In genomic region chr7:73520673-73521635, GRCh38 we compare ENCODE assay signal across 1 cellular context.
A peak's percentile ranks its signal among the peaks of the same experiment; 100 is the strongest.
TF ChIP-seq lines count a peak whose summit lies in the region.

No MANE protein-coding gene starts in this region.

TF ChIP-seq in K562, 482 proteins besides CTCF, POLR2A, EP300 and RAD21 (continued from another document):
- TF ChIP-seq UBTF (IDR thresholded peaks at IDR 0.05; ENCODE audit: borderline replicate concordance in 1 of 2, low read depth in 2 of 2, low read length in 2 of 2) (peak in 1 of 2 experiments; percentile 68; a peak in 1 of 4 replicates), E2F6 (IDR thresholded peaks at IDR 0.05; ENCODE audit: borderline replicate concordance in 1 of 2, extremely low read depth in 1 of 2, insufficient read depth in 1 of 2, insufficient read length in 1 of 2, low read depth in 1 of 2, low read length in 1 of 2, poor library complexity in 1 of 2, severe bottlenecking in 1 of 2) (peak in 1 of 2 experiments; percentile 4), BACH1 (tag; IDR thresholded peaks at IDR 0.05) (0 out of 2 replicates have a peak, but pooled peaks have one; percentile 14), MECOM (CRISPR knock-in tag; IDR thresholded peaks at IDR 0.05) (0 out of 2 replicates have a peak, but pooled peaks have one; percentile 13), SIN3A (IDR thresholded peaks at IDR 0.05; ENCODE audit: borderline replicate concordance in 2 of 2, control insufficient read depth in 1 of 2, low read depth in 2 of 2, low read length in 2 of 2) (0 out of 4 replicates have a peak, but pooled peaks of 1 of the 2 experiments have one; percentile 15), ZBTB7A (IDR thresholded peaks at IDR 0.05; ENCODE audit: borderline replicate concordance, control insufficient read depth, low read depth, low read length) (peak; percentile 36), SMARCC2 (IDR thresholded peaks at IDR 0.05; ENCODE audit: low read depth) (peak; percentile 36), NFATC3 (IDR thresholded peaks at IDR 0.05) (0 out of 2 replicates have a peak, but pooled peaks have one; percentile 23), ZEB2 (IDR thresholded peaks at IDR 0.05) (no peak), NBN (IDR thresholded peaks at IDR 0.05; ENCODE audit: low read depth) (0 out of 2 replicates have a peak, but pooled peaks have one; percentile 42), BRD9 (IDR thresholded peaks at IDR 0.05; ENCODE audit: low read depth, partially characterized antibody) (peak; percentile 67), RNF2 (IDR thresholded peaks at IDR 0.05) (no peak), ZNF280B (CRISPR knock-in tag; IDR thresholded peaks at IDR 0.05) (no peak), RCOR1 (IDR thresholded peaks at IDR 0.05; ENCODE audit: borderline replicate concordance in 1 of 2, low read depth in 2 of 2, low read length in 2 of 2) (no peak), ZBTB40 (IDR thresholded peaks at IDR 0.05) (peak; percentile 45), ZBTB40 (CRISPR knock-in tag; IDR thresholded peaks at IDR 0.05) (no peak), SRSF3 (IDR thresholded peaks at IDR 0.05; ENCODE audit: insufficient read depth, low read length) (0 out of 2 replicates have a peak, but pooled peaks have one; percentile 65), TEAD4 (IDR thresholded peaks at IDR 0.05; ENCODE audit: low read length) (0 out of 2 replicates have a peak, but pooled peaks have one; percentile 11), TEAD4 (CRISPR knock-in tag; IDR thresholded peaks at IDR 0.05; ENCODE audit: borderline replicate concordance) (no peak), ARID3A (IDR thresholded peaks at IDR 0.05; ENCODE audit: borderline replicate concordance, low read depth, low read length) (no peak), ZNF766 (CRISPR knock-in tag; conservative IDR thresholded peaks at IDR 0.05) (no peak), POLR2AphosphoS5 (IDR thresholded peaks at IDR 0.05; ENCODE audit: control insufficient read depth, insufficient read depth, low read depth, low read length) (0 out of 2 replicates have a peak, but pooled peaks have one; percentile 0), ZNF318 (IDR thresholded peaks at IDR 0.05; ENCODE audit: borderline replicate concordance in 1 of 2, low read depth in 1 of 2) (0 out of 4 replicates have a peak, but pooled peaks of 1 of the 2 experiments have one; percentile 12)
